8 cellular contexts compared by ENCODE assay signal in the genomic region with DNA sequence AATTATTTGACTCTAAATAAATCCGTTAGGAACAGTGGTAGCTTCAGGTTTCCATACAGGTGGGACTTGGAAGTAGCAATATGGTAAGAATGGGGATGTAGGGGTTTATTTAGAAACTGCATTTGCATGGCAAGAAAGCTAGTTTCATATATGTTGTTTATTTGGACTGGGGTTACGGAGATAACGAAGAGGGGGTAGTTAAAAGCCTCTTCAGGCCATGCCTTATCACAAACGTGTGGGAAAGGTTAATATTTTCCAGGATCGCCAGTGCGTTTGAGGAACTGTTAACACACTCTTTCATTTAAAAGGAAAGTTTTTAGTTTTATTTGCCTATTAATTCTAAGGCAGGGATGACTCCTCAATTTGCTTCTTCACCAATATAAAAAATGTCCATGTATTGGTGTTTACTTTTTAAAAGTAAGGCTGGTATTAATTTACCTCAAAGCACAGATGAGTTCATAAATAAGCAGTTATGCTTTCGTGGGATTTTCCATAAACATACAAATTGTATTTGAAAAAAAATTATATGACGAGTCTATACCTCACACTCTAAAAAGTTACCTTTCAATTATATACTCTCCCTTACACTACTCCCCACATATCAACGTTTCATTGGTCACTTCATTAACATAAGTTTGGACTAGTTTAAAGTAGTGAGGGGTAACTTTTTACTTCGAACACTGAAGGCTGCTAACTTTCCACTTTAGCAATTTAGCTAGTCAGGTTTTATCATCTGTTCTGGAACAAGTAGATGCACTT. TPM values are rescaled to one million over a fixed set of nuclear protein-coding genes. Genes with fewer than 3 reads are reported as not detected.
A peak's percentile ranks its signal among the peaks of the same experiment; 100 is the strongest.
DNase-seq lines count a peak whose midpoint lies in the region; ATAC-seq, FAIRE-seq and TF ChIP-seq lines count a peak whose summit lies in the region.

No MANE protein-coding gene starts in this region.

- H3K4me3 ChIP-seq in astrocyte (ENCODE audit: insufficient read depth, low read depth, low read length): peak overlapping the region; percentile 88
- H3K4me3 ChIP-seq in right lobe of liver: peak overlapping the region; percentile 79 to 93 (median 86)
- peak overlapping the region; percentile 64 to 93 (median 76) for H3K4me3 ChIP-seq in upper lobe of left lung

- H3K27ac Mint-ChIP-seq in activated naive CD4-positive, alpha-beta T cell treated with anti-CD3 and anti-CD28 coated beads for 36 hours: peak overlapping the region; percentile 98
- H3K27ac Mint-ChIP-seq in astrocyte (ENCODE audit: unreplicated experiment): peak overlapping the region; percentile 97

- peak overlapping the region; percentile 94 for H3K4me2 ChIP-seq in astrocyte (ENCODE audit: low read length)

- H3K36me3 ChIP-seq in astrocyte (ENCODE audit: insufficient read depth, low read length): peaks cover 4% of the 10 kb centered on the region
- peaks cover 0 to 19% (median 0%) of the 10 kb centered on the region in 4 donors for H3K36me3 ChIP-seq in right lobe of liver
- peaks cover 5 to 41% (median 8%) of the 10 kb centered on the region in 4 donors for H3K36me3 ChIP-seq in upper lobe of left lung

- peaks cover 6% of the 10 kb centered on the region for H4K20me1 ChIP-seq in astrocyte (ENCODE audit: insufficient read depth, low read length)

- no peaks in the 10 kb centered on the region for H3K9me3 ChIP-seq in astrocyte (ENCODE audit: insufficient read depth, low read depth, low read length)
- H3K9me3 ChIP-seq in right lobe of liver: no peaks in the 10 kb centered on the region
- H3K9me3 ChIP-seq in upper lobe of left lung: no peaks in the 10 kb centered on the region

- H3K9ac ChIP-seq in astrocyte (ENCODE audit: low read length): peak overlapping the region; percentile 99

- ATAC-seq in right lobe of liver (peak; percentile 8 to 33 (median 12)), upper lobe of left lung (ENCODE audit: low FRiP score in 2 of 2) (no peak)

- H3K27ac ChIP-seq in astrocyte (ENCODE audit: low read depth, low read length): peak overlapping the region; percentile 75
- peak overlapping the region; percentile 56 to 91 (median 75) for H3K27ac ChIP-seq in right lobe of liver
- peak overlapping the region; percentile 85 to 93 (median 90) for H3K27ac ChIP-seq in upper lobe of left lung

- H2AFZ ChIP-seq in astrocyte (ENCODE audit: low read depth, low read length): peak overlapping the region; percentile 77

- H3K36me3 Mint-ChIP-seq in activated naive CD4-positive, alpha-beta T cell treated with anti-CD3 and anti-CD28 coated beads for 36 hours (ENCODE audit: low read depth): peaks cover 5% of the 10 kb centered on the region
- H3K36me3 Mint-ChIP-seq in astrocyte (ENCODE audit: low read depth, unreplicated experiment): peaks cover 5% of the 10 kb centered on the region

- no peak for DNase-seq in activated naive CD4-positive, alpha-beta T cell treated with anti-CD3 and anti-CD28 coated beads for 36 hours
- no peak for DNase-seq in activated naive CD4-positive, alpha-beta T cell treated with anti-CD3 and anti-CD28 coated beads, Interleukin-2, amount 50 U/mL, for 16 hours
- no peak for DNase-seq in astrocyte (ENCODE audit: low read depth)
- no peak for DNase-seq in right lobe of liver
- DNase-seq in upper lobe of left lung: no peak
- DNase-seq in NCI-H2029 treated with DMSO at 0.1 percent for 48 hours (lab: John Stamatoyannopoulos, UW): no peak
- no peak for DNase-seq in D721Med (ENCODE audit: insufficient read length, low spot score)
- DNase-seq in urothelium cell line (ENCODE audit: low spot score): no peak

- H3K4me3 Mint-ChIP-seq in activated naive CD4-positive, alpha-beta T cell treated with anti-CD3 and anti-CD28 coated beads for 36 hours: peak overlapping the region; percentile 100
- H3K4me3 Mint-ChIP-seq in astrocyte (ENCODE audit: unreplicated experiment): peak overlapping the region; percentile 100

- TF ChIP-seq POLR2A in right lobe of liver (IDR thresholded peaks at IDR 0.05) (peak; percentile 34), upper lobe of left lung (IDR thresholded peaks at IDR 0.05) (no peak)

- no peak for TF ChIP-seq EP300 in upper lobe of left lung (IDR thresholded peaks at IDR 0.05)

- peaks cover 29% of the 10 kb centered on the region for H3K4me1 Mint-ChIP-seq in activated naive CD4-positive, alpha-beta T cell treated with anti-CD3 and anti-CD28 coated beads for 36 hours (ENCODE audit: low read depth)
- peaks cover 4% of the 10 kb centered on the region for H3K4me1 Mint-ChIP-seq in astrocyte (ENCODE audit: low read depth, unreplicated experiment)

- no peaks in the 10 kb centered on the region for H3K9me3 Mint-ChIP-seq in activated naive CD4-positive, alpha-beta T cell treated with anti-CD3 and anti-CD28 coated beads for 36 hours
- H3K9me3 Mint-ChIP-seq in astrocyte (ENCODE audit: unreplicated experiment): no peaks in the 10 kb centered on the region

- FAIRE-seq in astrocyte (lab: Jason Lieb, UNC) (no peak), D721Med (lab: Jason Lieb, UNC) (no peak), urothelium cell line (lab: Jason Lieb, UNC) (no peak)

- CTCF ChIA-PET in activated naive CD4-positive, alpha-beta T cell treated with anti-CD3 and anti-CD28 coated beads for 36 hours (lab: Charles Lee): interaction anchor here (0.6 to 4.0 kb wide), 11 partner anchors 9 to 93 kb away, joined by 3 to 21 read pairs (median 5); a partner anchor contains a TSS

- H3K79me2 ChIP-seq in astrocyte (ENCODE audit: insufficient read depth, low read length): peaks cover 52% of the 10 kb centered on the region

- H3K4me1 ChIP-seq in astrocyte (ENCODE audit: insufficient read depth, low read length) (peaks cover 11% of the 10 kb centered on the region), right lobe of liver (peaks cover 0 to 16% (median 2%) of the 10 kb centered on the region in 4 donors), upper lobe of left lung (peaks cover 18 to 23% (median 21%) of the 10 kb centered on the region in 4 donors)

- 24% methylated on average over 10 of the region's 10 CpGs for WGBS in right lobe of liver (ENCODE audit: insufficient coverage, low coverage, low lambda C conversion rate, missing lambda C conversion rate)
- WGBS in upper lobe of left lung, 2 donors: 30 to 40% methylated on average over 10 of the region's 10 CpGs

- intact Hi-C loops in activated naive CD4-positive, alpha-beta T cell treated with anti-CD3 and anti-CD28 coated beads for 36 hours (cut with micrococcal nuclease): loop anchor here (1.0 kb wide), 1 partner anchor 487 kb away; a partner anchor contains a TSS
- intact Hi-C loops in right lobe of liver (cut with DNase I): no loop called here

- TF ChIP-seq CTCF in astrocyte (IDR thresholded peaks at IDR 0.05; ENCODE audit: insufficient read depth, low read depth, low read length): no peak
- TF ChIP-seq CTCF in right lobe of liver (IDR thresholded peaks at IDR 0.05): no peak
- TF ChIP-seq CTCF in upper lobe of left lung (IDR thresholded peaks at IDR 0.05): no peak
- TF ChIP-seq CTCF in D721Med (IDR thresholded peaks at IDR 0.05; ENCODE audit: insufficient read depth, missing control alignments): no peak

- no peaks in the 10 kb centered on the region for H3K27me3 ChIP-seq in astrocyte (ENCODE audit: insufficient read depth, low read length)
- no peaks in the 10 kb centered on the region for H3K27me3 ChIP-seq in right lobe of liver
- H3K27me3 ChIP-seq in upper lobe of left lung: no peaks in the 10 kb centered on the region

- H3K27me3 Mint-ChIP-seq in activated naive CD4-positive, alpha-beta T cell treated with anti-CD3 and anti-CD28 coated beads for 36 hours (ENCODE audit: low read depth): no peaks in the 10 kb centered on the region
- no peaks in the 10 kb centered on the region for H3K27me3 Mint-ChIP-seq in astrocyte (ENCODE audit: low read depth, unreplicated experiment)

RNA-seq across cellular contexts. Expression of a gene that starts 0.8 kb away (rescaled TPM):
- total RNA-seq in activated naive CD4-positive, alpha-beta T cell treated with anti-CD3 and anti-CD28 coated beads for 36 hours: 10 to 100 TPM; 20.5 to 21.4 TPM
- total RNA-seq in astrocyte (48.5 and 49.9 TPM in 2 replicates), right lobe of liver (1 to 10 TPM; 6.8 to 9.4 (median 8.0) TPM), upper lobe of left lung (10 to 100 TPM; 13.1 to 40.2 (median 33.0) TPM)

RNA-seq across cellular contexts. Expression of a gene that starts 1.0 kb away (rescaled TPM):
- 10 to 100 TPM; 57.4 to 58.6 TPM for total RNA-seq in activated naive CD4-positive, alpha-beta T cell treated with anti-CD3 and anti-CD28 coated beads for 36 hours
- 88.8 and 92.2 TPM in 2 replicates for total RNA-seq in astrocyte
- total RNA-seq in right lobe of liver: 10 to 100 TPM; 19.9 to 37.0 (median 33.3) TPM
- total RNA-seq in upper lobe of left lung: 10 to 100 TPM; 29.0 to 71.6 (median 62.0) TPM

RNA-seq across cellular contexts. Expression of a gene that starts 20.0 kb away (rescaled TPM):
- 10 to 100 TPM; 73.9 to 75.5 TPM for total RNA-seq in activated naive CD4-positive, alpha-beta T cell treated with anti-CD3 and anti-CD28 coated beads for 36 hours
- 108 and 111 TPM in 2 replicates for total RNA-seq in astrocyte
- total RNA-seq in right lobe of liver: 10 to 100 TPM; 20.5 to 28.3 (median 24.8) TPM
- total RNA-seq in upper lobe of left lung: 10 to 100 TPM; 42.2 to 96.4 (median 67.5) TPM

RNA-seq across cellular contexts. Expression of a gene that starts 35.2 kb away (rescaled TPM):
- 10 to 100 TPM; 60.6 TPM for total RNA-seq in activated naive CD4-positive, alpha-beta T cell treated with anti-CD3 and anti-CD28 coated beads for 36 hours
- total RNA-seq in astrocyte (40.0 and 44.0 TPM in 2 replicates), right lobe of liver (10 to 100 TPM; 14.7 to 26.7 (median 18.4) TPM), upper lobe of left lung (100 to 1,000 TPM in 1 of 6 donors, 10 to 100 TPM in 5; 41.7 to 126 (median 47.7) TPM)

RNA-seq across cellular contexts. Expression of a gene that starts 50.2 kb away (rescaled TPM):
- 1 to 10 TPM; 3.1 to 4.1 TPM for total RNA-seq in activated naive CD4-positive, alpha-beta T cell treated with anti-CD3 and anti-CD28 coated beads for 36 hours
- total RNA-seq in astrocyte (28.3 and 34.5 TPM in 2 replicates), right lobe of liver (1 to 10 TPM in 2 of 6 experiments, under 1 TPM in 4; 0.40 to 2.9 (median 0.69) TPM), upper lobe of left lung (10 to 100 TPM in 2 of 6 donors, 1 to 10 TPM in 4; 5.5 to 12.2 (median 8.0) TPM)

Comparison
In these comparisons a context has a peak if more than half of its experiments do, and no peak if none do; other contexts are left out.
1. ATAC-seq: peak in right lobe of liver (4 of 4); none in upper lobe of left lung (0 of 2).
2. Peak in every context shown above with its lines, with median percentiles within 50 percentile points of each other: H3K27ac ChIP-seq and H3K4me3 ChIP-seq.